8 cellular contexts compared by ENCODE assay signal in the genomic region with DNA sequence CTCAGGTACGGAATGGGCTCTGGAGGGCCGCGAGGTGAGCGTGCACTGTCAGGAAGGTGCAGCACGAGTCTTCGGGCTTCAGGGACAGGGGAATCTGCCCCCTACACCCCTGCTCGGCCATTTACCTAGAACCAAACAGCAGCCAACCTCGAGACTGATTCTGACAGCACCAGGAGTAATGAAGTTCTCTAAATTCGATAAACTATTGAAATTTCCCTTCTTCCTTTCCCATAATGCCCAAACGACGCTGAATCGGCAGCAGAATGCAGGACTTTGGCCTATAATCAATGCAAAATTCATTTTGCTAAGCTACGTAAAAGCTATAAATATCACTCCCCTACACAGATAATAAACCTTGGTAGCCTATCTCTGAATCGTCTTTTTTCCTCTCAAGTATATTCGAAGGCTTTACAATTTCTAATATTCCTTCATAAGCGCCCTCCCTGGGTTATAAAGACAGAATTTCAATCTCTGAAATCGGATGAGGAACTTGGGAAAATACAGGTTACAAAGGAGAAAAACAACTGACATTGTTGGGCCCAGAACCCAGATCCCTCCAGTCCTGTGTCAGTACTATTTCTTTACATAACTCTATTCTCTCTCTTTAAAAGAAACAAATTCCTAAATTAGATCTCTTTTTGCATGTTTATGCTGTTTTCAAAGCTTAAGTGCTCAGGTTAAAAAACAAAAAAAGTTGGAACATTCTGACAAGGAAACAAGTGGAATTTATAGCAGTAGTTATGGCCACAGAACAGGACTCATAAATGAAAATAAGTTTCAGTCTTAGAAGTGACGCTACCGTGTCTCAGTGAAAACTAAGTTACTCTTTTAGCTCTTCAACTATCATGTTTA.
DNase-seq lines count a peak whose midpoint lies in the region; ATAC-seq and TF ChIP-seq lines count a peak whose summit lies in the region.

No MANE protein-coding gene starts in this region.

- H3K27ac ChIP-seq in coronary artery, result peak overlapping the region; percentile 89 to 99

- H3K27me3 Mint-ChIP-seq in activated T-cell treated with anti-CD3 and anti-CD28 coated beads, Interleukin-2, amount 50 U/mL, for 4 hours (ENCODE audit: low read depth), result no peaks in the 10 kb centered on the region

- TF ChIP-seq CTCF in LNCaP clone FGC (IDR thresholded peaks at IDR 0.05; ENCODE audit: control insufficient read depth, extremely low read depth, insufficient read depth) (no peak), coronary artery (IDR thresholded peaks at IDR 0.05) (no peak), mucosa of descending colon (IDR thresholded peaks at IDR 0.05) (no peak)

- no peaks in the 10 kb centered on the region for H3K36me3 Mint-ChIP-seq in activated T-cell treated with anti-CD3 and anti-CD28 coated beads, Interleukin-2, amount 50 U/mL, for 4 hours (ENCODE audit: insufficient read depth)

- H3K4me1 ChIP-seq in mucosa of descending colon (ENCODE audit: low read depth), result peaks cover 18% of the 10 kb centered on the region

- DNase-seq in activated T-cell treated with anti-CD3 and anti-CD28 coated beads, Interleukin-2, amount 50 U/mL, for 4 hours, result no peak
- no peak for DNase-seq in activated T-cell treated with anti-CD3 and anti-CD28 coated beads, Interleukin-2, amount 50 U/mL, for 1 hour
- no peak for DNase-seq in LNCaP clone FGC (ENCODE audit: low read depth)
- DNase-seq in coronary artery (ENCODE audit: low spot score), result no peak
- DNase-seq in mucosa of descending colon, result no peak
- no peak for DNase-seq in UCSD-AML1 (lab: John Stamatoyannopoulos, UW; ENCODE audit: unreplicated experiment)
- DNase-seq in activated CD4-positive, CD25-positive, alpha-beta regulatory T cell (lab: John Stamatoyannopoulos, UW), result no peak
- no peak for DNase-seq in NCI-H510A (lab: John Stamatoyannopoulos, UW)

- no peaks in the 10 kb centered on the region for H3K36me3 ChIP-seq in mucosa of descending colon (ENCODE audit: low read depth)

- H3K4me1 Mint-ChIP-seq in activated T-cell treated with anti-CD3 and anti-CD28 coated beads, Interleukin-2, amount 50 U/mL, for 4 hours (ENCODE audit: low read depth), result peaks cover 70% of the 10 kb centered on the region

- no peaks in the 10 kb centered on the region for H3K9me3 Mint-ChIP-seq in activated T-cell treated with anti-CD3 and anti-CD28 coated beads, Interleukin-2, amount 50 U/mL, for 4 hours

- peak overlapping the region; percentile 95 for H3K4me3 Mint-ChIP-seq in activated T-cell treated with anti-CD3 and anti-CD28 coated beads, Interleukin-2, amount 50 U/mL, for 4 hours

- H3K9me3 ChIP-seq in mucosa of descending colon, result no peaks in the 10 kb centered on the region

- ATAC-seq in activated T-cell treated with anti-CD3 and anti-CD28 coated beads, Interleukin-2, amount 50 U/mL, for 4 hours, result no peak
- ATAC-seq in mucosa of descending colon, result peak; percentile 4

- intact Hi-C loops in mucosa of descending colon (cut with DNase I, micrococcal nuclease), result no loop called here

- H3K4me3 ChIP-seq in LNCaP clone FGC (ENCODE audit: low read depth, low read length) (peak overlapping the region; percentile 91), coronary artery (peak overlapping the region; percentile 99), mucosa of descending colon (peak overlapping the region; percentile 84)
